Comparison of ENCODE assay signal across 24 cellular contexts in genomic region chr3:177055557-177056290, GRCh38.
DNase-seq lines count a peak whose midpoint lies in the region; ATAC-seq and TF ChIP-seq lines count a peak whose summit lies in the region.
"Had no signal": no experiment of that assay in that cellular context is flagged by ENCODE, and none has a peak within 500 bp of the region (broad histone marks: within the 10 kb centered on the region; RNA-seq: fewer than 3 reads in every experiment).

No MANE protein-coding gene starts in this region.

- POLR2A ChIA-PET in activated CD4-positive, alpha-beta memory T cell treated with anti-CD3 and anti-CD28 coated beads for 36 hours (lab: Charles Lee) = no interaction called here
- POLR2A ChIA-PET in activated CD4-positive, alpha-beta memory T cell treated with anti-CD3 and anti-CD28 coated beads, Interleukin-2, amount 10 ng/mL, durations not matched to agents 7 days and 5 days (lab: Charles Lee) = interaction anchor here (0.6 kb wide), 1 partner anchor 132 kb away, joined by 3 read pairs; no protein-coding TSS in a partner anchor

- no peak for ATAC-seq in stimulated activated memory B cell treated with anti-CD40 and anti-IgM and Interleukin-4, amounts not matched to agents 10 μg/mL and 1 μg/mL and 100 μg/mL, for 72 hours
- ATAC-seq in HG02588 (IDR thresholded peaks at IDR 0.05; ENCODE audit: unreplicated experiment) = no peak
- ATAC-seq: activated T-cell treated with anti-CD3 and anti-CD28 coated beads, Interleukin-2, amount 50 U/mL, for 72 hours; heart right ventricle; HepG2; upper lobe of right lung had no signal

- H3K27ac Mint-ChIP-seq in activated CD4-positive, alpha-beta memory T cell treated with anti-CD3 and anti-CD28 coated beads for 36 hours = peak overlapping the region; percentile 52
- H3K27ac Mint-ChIP-seq in activated CD4-positive, alpha-beta memory T cell treated with anti-CD3 and anti-CD28 coated beads, Interleukin-2, amount 10 ng/mL, durations not matched to agents 7 days and 5 days = no peak overlapping the region
- H3K27ac Mint-ChIP-seq in brain = peak overlapping the region in 3 of 5 experiments; percentile 67 to 78 (median 72)
- H3K27ac Mint-ChIP-seq in stimulated activated memory B cell treated with anti-CD40 and anti-IgM and Interleukin-4, amounts not matched to agents 10 μg/mL and 1 μg/mL and 100 μg/mL, for 72 hours = peak overlapping the region; percentile 55
- H3K27ac Mint-ChIP-seq: activated T-cell treated with anti-CD3 and anti-CD28 coated beads, Interleukin-2, amount 50 U/mL, for 72 hours had no signal

- intact Hi-C loops in activated CD4-positive, alpha-beta memory T cell treated with anti-CD3 and anti-CD28 coated beads for 36 hours (cut with micrococcal nuclease) = loop anchor here (2.0 to 10.0 kb wide), 7 partner anchors 19 to 722 kb away; no protein-coding TSS in a partner anchor

- no peaks in the 10 kb centered on the region for H3K9me3 Mint-ChIP-seq in activated CD4-positive, alpha-beta memory T cell treated with anti-CD3 and anti-CD28 coated beads for 36 hours
- no peaks in the 10 kb centered on the region for H3K9me3 Mint-ChIP-seq in activated CD4-positive, alpha-beta memory T cell treated with anti-CD3 and anti-CD28 coated beads, Interleukin-2, amount 10 ng/mL, durations not matched to agents 7 days and 5 days
- no peaks in the 10 kb centered on the region for H3K9me3 Mint-ChIP-seq in brain
- H3K9me3 Mint-ChIP-seq in stimulated activated memory B cell treated with anti-CD40 and anti-IgM and Interleukin-4, amounts not matched to agents 10 μg/mL and 1 μg/mL and 100 μg/mL, for 72 hours = no peaks in the 10 kb centered on the region
- H3K9me3 Mint-ChIP-seq: activated T-cell treated with anti-CD3 and anti-CD28 coated beads, Interleukin-2, amount 50 U/mL, for 72 hours; central memory CD8-positive, alpha-beta T cell; neural crest cell had no signal

- CTCF ChIA-PET in activated CD4-positive, alpha-beta memory T cell treated with anti-CD3 and anti-CD28 coated beads for 36 hours (lab: Charles Lee) = interaction anchor here (0.5 kb wide), 2 partner anchors 88 to 365 kb away, joined by 3 read pairs; no protein-coding TSS in a partner anchor
- CTCF ChIA-PET in activated CD4-positive, alpha-beta memory T cell treated with anti-CD3 and anti-CD28 coated beads, Interleukin-2, amount 10 ng/mL, durations not matched to agents 7 days and 5 days (lab: Charles Lee) = no interaction called here

- no peaks in the 10 kb centered on the region for H3K27me3 Mint-ChIP-seq in activated CD4-positive, alpha-beta memory T cell treated with anti-CD3 and anti-CD28 coated beads for 36 hours
- H3K27me3 Mint-ChIP-seq in activated CD4-positive, alpha-beta memory T cell treated with anti-CD3 and anti-CD28 coated beads, Interleukin-2, amount 10 ng/mL, durations not matched to agents 7 days and 5 days = no peaks in the 10 kb centered on the region
- H3K27me3 Mint-ChIP-seq in brain = no peaks in the 10 kb centered on the region
- no peaks in the 10 kb centered on the region for H3K27me3 Mint-ChIP-seq in stimulated activated memory B cell treated with anti-CD40 and anti-IgM and Interleukin-4, amounts not matched to agents 10 μg/mL and 1 μg/mL and 100 μg/mL, for 72 hours
- H3K27me3 Mint-ChIP-seq: central memory CD8-positive, alpha-beta T cell had no signal

- peaks cover 2% of the 10 kb centered on the region for H3K36me3 Mint-ChIP-seq in activated CD4-positive, alpha-beta memory T cell treated with anti-CD3 and anti-CD28 coated beads for 36 hours
- peaks cover 18% of the 10 kb centered on the region for H3K36me3 Mint-ChIP-seq in activated CD4-positive, alpha-beta memory T cell treated with anti-CD3 and anti-CD28 coated beads, Interleukin-2, amount 10 ng/mL, durations not matched to agents 7 days and 5 days (ENCODE audit: low read depth)
- H3K36me3 Mint-ChIP-seq in brain = peaks cover 14% of the 10 kb centered on the region
- peaks cover 5% of the 10 kb centered on the region for H3K36me3 Mint-ChIP-seq in stimulated activated memory B cell treated with anti-CD40 and anti-IgM and Interleukin-4, amounts not matched to agents 10 μg/mL and 1 μg/mL and 100 μg/mL, for 72 hours

- peaks cover 31% of the 10 kb centered on the region for H3K4me1 Mint-ChIP-seq in activated CD4-positive, alpha-beta memory T cell treated with anti-CD3 and anti-CD28 coated beads for 36 hours (ENCODE audit: low read depth)
- H3K4me1 Mint-ChIP-seq in activated CD4-positive, alpha-beta memory T cell treated with anti-CD3 and anti-CD28 coated beads, Interleukin-2, amount 10 ng/mL, durations not matched to agents 7 days and 5 days = peaks cover 15% of the 10 kb centered on the region
- H3K4me1 Mint-ChIP-seq in brain = peaks cover 45% of the 10 kb centered on the region
- peaks cover 20% of the 10 kb centered on the region for H3K4me1 Mint-ChIP-seq in stimulated activated memory B cell treated with anti-CD40 and anti-IgM and Interleukin-4, amounts not matched to agents 10 μg/mL and 1 μg/mL and 100 μg/mL, for 72 hours

- DNase-seq in activated CD4-positive, alpha-beta memory T cell treated with anti-CD3 and anti-CD28 coated beads for 36 hours = no peak
- no peak for DNase-seq in activated CD4-positive, alpha-beta memory T cell treated with anti-CD3 and anti-CD28 coated beads, Interleukin-2, amount 10 ng/mL, durations not matched to agents 7 days and 5 days
- DNase-seq in OCI-M1 (lab: John Stamatoyannopoulos, UW) = peak; percentile 4
- no peak for DNase-seq in iPS-NIHi11 (ENCODE audit: low spot score)
- DNase-seq in stimulated activated CD4-positive, alpha-beta T cell treated with anti-CD3 and anti-CD28 coated beads, Interleukin-2, amount 100 ng/mL, for 24 hours = no peak
- DNase-seq: activated CD4-positive, alpha-beta T cell treated with anti-CD3 and anti-CD28 coated beads, Interleukin-2, amount 50 U/mL, for 1 hour; activated T-cell treated with anti-CD3 and anti-CD28 coated beads, Interleukin-2, amount 50 U/mL, for 72 hours; amniotic stem cell; effector CD8-positive, alpha-beta T cell; heart right ventricle; islet precursor cell; mesenchymal stem cell; NCI-H2029 treated with DMSO at 0.1 percent for 48 hours; NCI-H510A treated with DMSO at 0.1 percent for 48 hours; PC-9; stimulated activated CD4-positive, alpha-beta T cell treated with anti-CD3 and anti-CD28 coated beads, Interleukin-15, amount 100 ng/mL, for 24 hours; stimulated activated naive CD4-positive, alpha-beta T cell treated with Interleukin-2 at 50 U/mL for 16 hours; upper lobe of right lung had no signal

- TF ChIP-seq CTCF in brain (conservative IDR thresholded peaks at IDR 0.05) = no peak

- H3K4me3 Mint-ChIP-seq in activated CD4-positive, alpha-beta memory T cell treated with anti-CD3 and anti-CD28 coated beads for 36 hours = no peak overlapping the region
- no peak overlapping the region for H3K4me3 Mint-ChIP-seq in activated CD4-positive, alpha-beta memory T cell treated with anti-CD3 and anti-CD28 coated beads, Interleukin-2, amount 10 ng/mL, durations not matched to agents 7 days and 5 days
- no peak overlapping the region for H3K4me3 Mint-ChIP-seq in brain
- no peak overlapping the region for H3K4me3 Mint-ChIP-seq in stimulated activated memory B cell treated with anti-CD40 and anti-IgM and Interleukin-4, amounts not matched to agents 10 μg/mL and 1 μg/mL and 100 μg/mL, for 72 hours
- H3K4me3 Mint-ChIP-seq: central memory CD8-positive, alpha-beta T cell; neural crest cell had no signal
